9 cellular contexts compared by ENCODE assay signal in the genomic region with DNA sequence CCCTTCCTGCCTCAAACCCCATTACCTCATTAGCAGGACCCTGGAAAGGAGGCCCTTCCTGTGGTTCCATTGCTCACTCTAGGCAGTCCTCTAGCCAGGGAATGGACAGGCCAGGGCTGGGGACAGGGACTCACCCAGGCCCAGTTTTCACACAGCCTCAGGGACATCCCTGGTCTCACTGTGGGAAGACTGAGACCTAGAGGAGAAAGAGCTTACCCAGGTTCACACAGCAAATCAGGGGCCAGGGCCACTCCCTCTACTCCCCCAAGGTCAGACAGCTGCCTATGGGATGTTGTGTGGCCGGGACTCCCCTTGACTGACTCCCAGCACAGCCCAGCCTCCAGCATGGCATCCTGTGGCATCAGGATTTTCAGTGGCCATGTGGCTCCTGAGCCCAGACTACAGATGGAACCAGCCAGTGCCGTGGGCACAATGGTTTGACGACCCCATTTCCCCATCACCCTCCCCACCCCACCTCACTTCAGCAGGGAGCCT. TPM values are rescaled to one million over a fixed set of nuclear protein-coding genes. Genes with fewer than 3 reads are reported as not detected.
DNase-seq lines count a peak whose midpoint lies in the region; ATAC-seq and TF ChIP-seq lines count a peak whose summit lies in the region.
"Had no signal": no experiment of that assay in that cellular context is flagged by ENCODE, and none has a peak within 500 bp of the region (broad histone marks: within the 10 kb centered on the region; RNA-seq: fewer than 3 reads in every experiment).

No MANE protein-coding gene starts in this region.

- no peak for TF ChIP-seq POLR2A in testis (IDR thresholded peaks at IDR 0.05)

- intact Hi-C loops in testis (cut with DNase I; ENCODE audit: low total_unique reads), result no loop called here

- no peak for DNase-seq in CD4-positive, CD25-positive, alpha-beta regulatory T cell
- DNase-seq in activated naive CD8-positive, alpha-beta T cell treated with anti-CD3 and anti-CD28 coated beads, Interleukin-2, amount 10 ng/mL, durations not matched to agents 7 days and 5 days, result no peak
- no peak for DNase-seq in naive thymus-derived CD8-positive, alpha-beta T cell
- no peak for DNase-seq in BE2C
- no peak for DNase-seq in NCI-H82 treated with DMSO at 0.1 percent for 48 hours (lab: John Stamatoyannopoulos, UW; ENCODE audit: unreplicated experiment)
- DNase-seq in testis, result no peak
- DNase-seq: foreskin fibroblast had no signal

- no peaks in the 10 kb centered on the region for H3K27me3 ChIP-seq in CD4-positive, CD25-positive, alpha-beta regulatory T cell (ENCODE audit: control insufficient read depth, insufficient read depth, low read length)
- H3K27me3 ChIP-seq in BE2C, result no peaks in the 10 kb centered on the region
- no peaks in the 10 kb centered on the region for H3K27me3 ChIP-seq in testis

- no peaks in the 10 kb centered on the region for H3K36me3 Mint-ChIP-seq in CD4-positive, CD25-positive, alpha-beta regulatory T cell
- no peaks in the 10 kb centered on the region for H3K36me3 Mint-ChIP-seq in activated naive CD8-positive, alpha-beta T cell treated with anti-CD3 and anti-CD28 coated beads, Interleukin-2, amount 10 ng/mL, durations not matched to agents 7 days and 5 days
- no peaks in the 10 kb centered on the region for H3K36me3 Mint-ChIP-seq in naive thymus-derived CD8-positive, alpha-beta T cell

- peaks cover 23% of the 10 kb centered on the region for H3K4me1 ChIP-seq in CD4-positive, CD25-positive, alpha-beta regulatory T cell (ENCODE audit: control insufficient read depth, insufficient read depth, low read length, poor library complexity, severe bottlenecking)
- H3K4me1 ChIP-seq in BE2C (peaks cover 52% of the 10 kb centered on the region), testis (peaks cover 9% of the 10 kb centered on the region)

- no peaks in the 10 kb centered on the region for H3K9me3 Mint-ChIP-seq in CD4-positive, CD25-positive, alpha-beta regulatory T cell
- H3K9me3 Mint-ChIP-seq in activated naive CD8-positive, alpha-beta T cell treated with anti-CD3 and anti-CD28 coated beads, Interleukin-2, amount 10 ng/mL, durations not matched to agents 7 days and 5 days, result no peaks in the 10 kb centered on the region
- no peaks in the 10 kb centered on the region for H3K9me3 Mint-ChIP-seq in naive thymus-derived CD8-positive, alpha-beta T cell

- ATAC-seq in CD4-positive, CD25-positive, alpha-beta regulatory T cell (ENCODE audit: low read depth in 2 of 2), result peak in 1 of 2 donors; percentile 1
- ATAC-seq in GM19463 (IDR thresholded peaks at IDR 0.05; ENCODE audit: unreplicated experiment) (peak; percentile 0), HG02678 (IDR thresholded peaks at IDR 0.05; ENCODE audit: unreplicated experiment) (no peak)
- peak; percentile 28 for ATAC-seq in activated naive CD8-positive, alpha-beta T cell treated with anti-CD3 and anti-CD28 coated beads, Interleukin-2, amount 10 ng/mL, durations not matched to agents 7 days and 5 days (ENCODE audit: low read depth)
- ATAC-seq in naive thymus-derived CD8-positive, alpha-beta T cell, result peak in 1 of 2 donors; percentile 9

- peak overlapping the region; percentile 44 for H3K4me3 ChIP-seq in CD4-positive, CD25-positive, alpha-beta regulatory T cell (ENCODE audit: low read depth, low read length)
- H3K4me3 ChIP-seq in BE2C (ENCODE audit: low read depth, low read length) (no peak overlapping the region), testis (no peak overlapping the region)

- H3K9me3 ChIP-seq in CD4-positive, CD25-positive, alpha-beta regulatory T cell (ENCODE audit: control insufficient read depth in 2 of 2, low read length in 2 of 2), result no peaks in the 10 kb centered on the region
- no peaks in the 10 kb centered on the region for H3K9me3 ChIP-seq in BE2C
- H3K9me3 ChIP-seq in testis, result no peaks in the 10 kb centered on the region

- TF ChIP-seq CTCF in BE2C (IDR thresholded peaks at IDR 0.05; ENCODE audit: low read depth, low read length) (no peak), testis (IDR thresholded peaks at IDR 0.05) (no peak)

- H3K27ac ChIP-seq in CD4-positive, CD25-positive, alpha-beta regulatory T cell (ENCODE audit: insufficient read depth, low read length, poor library complexity, severe bottlenecking), result peak overlapping the region; percentile 68
- H3K27ac ChIP-seq in testis, result no peak overlapping the region

- H3K27me3 Mint-ChIP-seq in CD4-positive, CD25-positive, alpha-beta regulatory T cell, result no peaks in the 10 kb centered on the region
- H3K27me3 Mint-ChIP-seq in activated naive CD8-positive, alpha-beta T cell treated with anti-CD3 and anti-CD28 coated beads, Interleukin-2, amount 10 ng/mL, durations not matched to agents 7 days and 5 days, result no peaks in the 10 kb centered on the region
- H3K27me3 Mint-ChIP-seq in naive thymus-derived CD8-positive, alpha-beta T cell, result no peaks in the 10 kb centered on the region

- peak overlapping the region; percentile 91 to 93 (median 92) for H3K27ac Mint-ChIP-seq in CD4-positive, CD25-positive, alpha-beta regulatory T cell
- peak overlapping the region; percentile 92 for H3K27ac Mint-ChIP-seq in activated naive CD8-positive, alpha-beta T cell treated with anti-CD3 and anti-CD28 coated beads, Interleukin-2, amount 10 ng/mL, durations not matched to agents 7 days and 5 days
- H3K27ac Mint-ChIP-seq in naive thymus-derived CD8-positive, alpha-beta T cell, result peak overlapping the region; percentile 83 to 94 (median 91)

- POLR2A ChIA-PET in activated naive CD8-positive, alpha-beta T cell treated with anti-CD3 and anti-CD28 coated beads, Interleukin-2, amount 10 ng/mL, durations not matched to agents 7 days and 5 days (lab: Charles Lee), result interaction anchor here (1.3 to 1.5 kb wide), 3 partner anchors 11 to 112 kb away, joined by 3 to 4 read pairs (median 3); no protein-coding TSS in a partner anchor
- POLR2A ChIA-PET in naive thymus-derived CD8-positive, alpha-beta T cell (lab: Charles Lee), result interaction anchor here (1.5 kb wide), 1 partner anchor 324 kb away, joined by 3 read pairs; a partner anchor contains a TSS

- H3K4me3 Mint-ChIP-seq in CD4-positive, CD25-positive, alpha-beta regulatory T cell, result peak overlapping the region; percentile 56 to 76 (median 64)
- H3K4me3 Mint-ChIP-seq in activated naive CD8-positive, alpha-beta T cell treated with anti-CD3 and anti-CD28 coated beads, Interleukin-2, amount 10 ng/mL, durations not matched to agents 7 days and 5 days, result peak overlapping the region; percentile 47
- H3K4me3 Mint-ChIP-seq in naive thymus-derived CD8-positive, alpha-beta T cell, result peak overlapping the region in 9 of 10 donors; percentile 44 to 82 (median 68)

- H3K36me3 ChIP-seq in CD4-positive, CD25-positive, alpha-beta regulatory T cell (ENCODE audit: control insufficient read depth, insufficient read depth, low read length), result no peaks in the 10 kb centered on the region
- no peaks in the 10 kb centered on the region for H3K36me3 ChIP-seq in BE2C
- no peaks in the 10 kb centered on the region for H3K36me3 ChIP-seq in testis (ENCODE audit: low read depth, missing control alignments)

- 83 to 88% methylated on average over 2 to 3 of the region's 3 CpGs for WGBS in testis, 2 donors

- peaks cover 0 to 31% (median 8%) of the 10 kb centered on the region in 4 donors for H3K4me1 Mint-ChIP-seq in CD4-positive, CD25-positive, alpha-beta regulatory T cell
- H3K4me1 Mint-ChIP-seq in activated naive CD8-positive, alpha-beta T cell treated with anti-CD3 and anti-CD28 coated beads, Interleukin-2, amount 10 ng/mL, durations not matched to agents 7 days and 5 days, result peaks cover 17% of the 10 kb centered on the region
- H3K4me1 Mint-ChIP-seq in naive thymus-derived CD8-positive, alpha-beta T cell, result peaks cover 11 to 37% (median 33%) of the 10 kb centered on the region in 4 donors

RNA-seq across cellular contexts. Expression of a gene that starts 49.3 kb away (rescaled TPM):
- total RNA-seq in CD4-positive, CD25-positive, alpha-beta regulatory T cell, result not detected
- polyA plus RNA-seq in CD4-positive, CD25-positive, alpha-beta regulatory T cell, result not detected
- under 1 TPM in 1 of 2 experiments, not detected in 1; 0.14 TPM for total RNA-seq in activated naive CD8-positive, alpha-beta T cell treated with anti-CD3 and anti-CD28 coated beads, Interleukin-2, amount 10 ng/mL, durations not matched to agents 7 days and 5 days
- total RNA-seq in naive thymus-derived CD8-positive, alpha-beta T cell, result under 1 TPM; 0.16 to 0.31 TPM
- not detected for polyA plus RNA-seq in naive thymus-derived CD8-positive, alpha-beta T cell
- polyA plus RNA-seq in BE2C (2012; ENCODE audit: insufficient read depth, insufficient read length, low read depth), result 25.4 TPM
- 10 to 100 TPM; 11.6 to 11.9 TPM for total RNA-seq in testis
- polyA plus RNA-seq in testis (ENCODE audit: insufficient read depth, low read depth, low replicate concordance), result 5.7 TPM

Comparison
In these comparisons a context has a peak if more than half of its experiments do, and no peak if none do; other contexts are left out.
1. RNA of a gene that starts 49.3 kb away (total RNA-seq): 11.6 to 11.9 TPM in testis; 0.16 to 0.31 TPM in naive thymus-derived CD8-positive, alpha-beta T cell, 0.14 TPM in activated naive CD8-positive, alpha-beta T cell treated with anti-CD3 and anti-CD28 coated beads, Interleukin-2, amount 10 ng/mL, durations not matched to agents 7 days and 5 days and not detected in CD4-positive, CD25-positive, alpha-beta regulatory T cell (single experiment); every median in the first group is over 4 times any median in the second.
2. Peak in every context shown above with its lines, with median percentiles within 50 percentile points of each other: H3K27ac Mint-ChIP-seq and H3K4me3 Mint-ChIP-seq.